Comparison of ENCODE assay signal across 25 cellular contexts in genomic region chr10:82438277-82438676, GRCh38.
"Had no signal": no experiment of that assay in that cellular context is flagged by ENCODE, and none has a peak within 500 bp of the region (broad histone marks: within the 10 kb centered on the region; RNA-seq: fewer than 3 reads in every experiment).

No MANE protein-coding gene starts in this region.

- H3K36me3 ChIP-seq: adrenal gland, ascending aorta, brain microvascular endothelial cell, transverse colon, uterus had no signal

- DNase-seq: activated CD4-positive, alpha-beta T cell treated with anti-CD3 and anti-CD28 coated beads for 4 hours; activated CD4-positive, alpha-beta T cell treated with anti-CD3 and anti-CD28 coated beads, Interleukin-2, amount 50 U/mL, for 48 hours; activated CD4-positive, CD25-positive, alpha-beta regulatory T cell; activated CD8-positive, alpha-beta memory T cell treated with anti-CD3 and anti-CD28 coated beads, Interleukin-2, amount 50 U/mL, for 48 hours; activated naive CD4-positive, alpha-beta T cell; activated T-cell treated with anti-CD3 and anti-CD28 coated beads, Interleukin-2, amount 50 U/mL, for 4 hours; adrenal gland; brain microvascular endothelial cell; caudate nucleus; effector CD4-positive, alpha-beta T cell; foreskin keratinocyte; kidney glomerular epithelial cell; left ventricle myocardium superior; mammary epithelial cell; nucleus accumbens; small intestine; stimulated activated CD4-positive, alpha-beta T cell treated with anti-CD3 and anti-CD28 coated beads, Interleukin-15, amount 100 ng/mL, for 24 hours; stimulated activated CD8-positive, alpha-beta memory T cell treated with anti-CD3 and anti-CD28 coated beads, Interleukin-4, amount 100 ng/mL, for 48 hours; stimulated activated naive B cell treated with anti-CD40 and anti-IgM and Interleukin-4, amounts not matched to agents 10 μg/mL and 1 μg/mL and 100 μg/mL, for 72 hours; T1000; transverse colon; uterus had no signal

- H3K27me3 ChIP-seq: adrenal gland, ascending aorta, brain microvascular endothelial cell, foreskin keratinocyte, transverse colon, uterus had no signal

- H3K9me3 ChIP-seq: ascending aorta, transverse colon, uterus had no signal

- ATAC-seq: activated T-cell treated with anti-CD3 and anti-CD28 coated beads, Interleukin-2, amount 50 U/mL, for 4 hours; foreskin keratinocyte; left ventricle myocardium superior; sciatic nerve; stimulated activated naive B cell treated with anti-CD40 and anti-IgM and Interleukin-4, amounts not matched to agents 10 μg/mL and 1 μg/mL and 100 μg/mL, for 72 hours had no signal

- H3K27ac ChIP-seq: adrenal gland, ascending aorta, brain microvascular endothelial cell, foreskin keratinocyte, parathyroid adenoma, transverse colon, uterus had no signal

- H3K9ac ChIP-seq: parathyroid adenoma had no signal

- H2AFZ ChIP-seq: parathyroid adenoma had no signal

- H3K4me3 ChIP-seq: adrenal gland, ascending aorta, transverse colon, uterus had no signal

- H3K4me1 ChIP-seq: adrenal gland, ascending aorta, foreskin keratinocyte, parathyroid adenoma, transverse colon, uterus had no signal
